In genomic region chr10:71888248-71888622, GRCh38 we compare ENCODE assay signal across 8 cellular contexts. TPM values are rescaled to one million over a fixed set of nuclear protein-coding genes. Genes with fewer than 3 reads are reported as not detected.
DNase-seq lines count a peak whose midpoint lies in the region; ATAC-seq and TF ChIP-seq lines count a peak whose summit lies in the region.

No MANE protein-coding gene starts in this region.

- H3K4me1 Mint-ChIP-seq in MCF 10A (ENCODE audit: insufficient read depth, unreplicated experiment): peaks cover 11% of the 10 kb centered on the region

- H3K4me3 ChIP-seq in left ventricle myocardium inferior (peak overlapping the region; percentile 71), mucosa of stomach (ENCODE audit: low read length) (peak overlapping the region; percentile 63), vagina (peak overlapping the region; percentile 50 to 51)

- intact Hi-C loops in left ventricle myocardium inferior (cut with micrococcal nuclease) (no loop called here), left cardiac atrium (cut with DNase I) (no loop called here), MCF 10A (cut with micrococcal nuclease) (loop anchor here (1.0 to 2.0 kb wide), 2 partner anchors 37 to 55 kb away; partner anchors contain the start of gene PSAP), vagina (cut with DNase I) (loop anchor here (5.0 kb wide), 1 partner anchor 51 kb away; no protein-coding TSS in a partner anchor)

- CTCF ChIA-PET in MCF 10A (lab: Yijun Ruan, JAX): interaction anchor here (0.7 to 0.8 kb wide), 3 partner anchors 16 to 1076 kb away, joined by 3 to 6 read pairs (median 4); no protein-coding TSS in a partner anchor

- H3K27me3 Mint-ChIP-seq in MCF 10A (ENCODE audit: insufficient read depth, unreplicated experiment): no peaks in the 10 kb centered on the region

- H3K4me1 ChIP-seq in left ventricle myocardium inferior (peaks cover 18% of the 10 kb centered on the region), mucosa of stomach (ENCODE audit: control insufficient read depth, insufficient read depth, low read length) (peaks cover 18% of the 10 kb centered on the region), vagina (peaks cover 44% of the 10 kb centered on the region)

- DNase-seq in left ventricle myocardium inferior: no peak
- no peak for DNase-seq in left cardiac atrium
- DNase-seq in MCF 10A (ENCODE audit: unreplicated experiment): no peak
- no peak for DNase-seq in vagina (ENCODE audit: extremely low spot score in 2 of 2)
- DNase-seq in HPDE6-E6E7 (ENCODE audit: extremely low spot score): no peak
- no peak for DNase-seq in amniotic stem cell (lab: John Stamatoyannopoulos, UW)

- H3K27me3 ChIP-seq in left ventricle myocardium inferior (ENCODE audit: low read depth): no peaks in the 10 kb centered on the region
- H3K27me3 ChIP-seq in mucosa of stomach (ENCODE audit: control insufficient read depth, insufficient read depth, low read length): peaks cover 3% of the 10 kb centered on the region
- no peaks in the 10 kb centered on the region for H3K27me3 ChIP-seq in vagina

- no peaks in the 10 kb centered on the region for H3K36me3 Mint-ChIP-seq in MCF 10A (ENCODE audit: insufficient read depth, unreplicated experiment)

- H3K36me3 ChIP-seq in left ventricle myocardium inferior: no peaks in the 10 kb centered on the region
- H3K36me3 ChIP-seq in mucosa of stomach (ENCODE audit: control insufficient read depth, insufficient read depth, low read length): no peaks in the 10 kb centered on the region
- H3K36me3 ChIP-seq in vagina: no peaks in the 10 kb centered on the region

- no peaks in the 10 kb centered on the region for H3K9me3 ChIP-seq in left ventricle myocardium inferior (replicated peaks)
- no peaks in the 10 kb centered on the region for H3K9me3 ChIP-seq in mucosa of stomach (ENCODE audit: control insufficient read depth, low read length)
- H3K9me3 ChIP-seq in vagina: no peaks in the 10 kb centered on the region

- H3K9me3 Mint-ChIP-seq in MCF 10A (ENCODE audit: unreplicated experiment): no peaks in the 10 kb centered on the region

- TF ChIP-seq CTCF in left ventricle myocardium inferior (IDR thresholded peaks at IDR 0.05; ENCODE audit: borderline replicate concordance) (no peak), MCF 10A (IDR thresholded peaks at IDR 0.05; ENCODE audit: unreplicated experiment) (no peak), vagina (IDR thresholded peaks at IDR 0.05) (no peak)

- TF ChIP-seq POLR2A in vagina (IDR thresholded peaks at IDR 0.05): no peak

- H3K4me3 Mint-ChIP-seq in MCF 10A (ENCODE audit: unreplicated experiment): peak overlapping the region; percentile 96

- H3K9ac ChIP-seq in mucosa of stomach (ENCODE audit: low read length): peak overlapping the region; percentile 55

- POLR2A ChIA-PET in MCF 10A (lab: Yijun Ruan, JAX): interaction anchor here (1.4 to 2.3 kb wide), 3 partner anchors 16 to 43 kb away, joined by 3 to 15 read pairs (median 11); partner anchors contain the start of gene PSAP

- H3K27ac Mint-ChIP-seq in MCF 10A (ENCODE audit: low read depth, unreplicated experiment): peak overlapping the region; percentile 96

- BruUV-seq in MCF 10A (replicated peaks; lab: Mats Ljungman, UMichigan): TSS peak; percentile 93

- ATAC-seq in left cardiac atrium: no peak
- no peak for ATAC-seq in HG02610 (IDR thresholded peaks at IDR 0.05; ENCODE audit: unreplicated experiment)

- peak overlapping the region; percentile 76 for H3K27ac ChIP-seq in left ventricle myocardium inferior (replicated peaks)
- H3K27ac ChIP-seq in vagina: peak overlapping the region; percentile 85

RNA-seq across cellular contexts. Expression of gene PSAP, which starts 37.2 kb away (rescaled TPM):
- 1,672 TPM for total RNA-seq in left ventricle myocardium inferior
- total RNA-seq in left cardiac atrium: 1,000 to 10,000 TPM; 1,413 to 1,441 TPM
- total RNA-seq in MCF 10A (2022): 506 and 692 TPM in 2 replicates
- total RNA-seq in vagina: 680 TPM

Comparison
In these comparisons a context has a peak if more than half of its experiments do, and no peak if none do; other contexts are left out.
1. intact Hi-C loops: an anchor here in MCF 10A (1.0 to 2.0 kb wide) and vagina (5.0 kb wide); none called in left ventricle myocardium inferior and left cardiac atrium.